24 cellular contexts compared by ENCODE assay signal in genomic region chr18:49112031-49112430, GRCh38.
"Had no signal": no experiment of that assay in that cellular context is flagged by ENCODE, and none has a peak within 500 bp of the region (broad histone marks: within the 10 kb centered on the region; RNA-seq: fewer than 3 reads in every experiment).

No MANE protein-coding gene starts in this region.

- H3K4me1 ChIP-seq: left ventricle myocardium inferior, lower lobe of right lung, neural progenitor cell, suprapubic skin, thyroid gland, upper lobe of left lung, uterus had no signal

- DNase-seq: effector CD4-positive, alpha-beta T cell; foreskin melanocyte; head of caudate nucleus; immature natural killer cell; left cardiac atrium; left ventricle myocardium inferior; lower lobe of right lung; midbrain; nucleus accumbens; ovary; right cardiac atrium; small intestine; stimulated activated CD4-positive, alpha-beta T cell treated with anti-CD3 and anti-CD28 coated beads, Interleukin-2, amount 100 ng/mL, for 48 hours; stimulated activated CD8-positive, alpha-beta memory T cell treated with anti-CD3 and anti-CD28 coated beads, Interleukin-4, amount 100 ng/mL, for 48 hours; stimulated activated naive CD8-positive, alpha-beta T cell treated with anti-CD3 and anti-CD28 coated beads, Interleukin-15, Interleukin-2, amounts not matched to agents 100 U/mL and 50 U/mL, for 24 hours; thyroid gland; upper lobe of left lung; uterus had no signal

- H3K4me2 ChIP-seq: hepatocyte, neural progenitor cell had no signal

- ATAC-seq: left cardiac atrium; lower lobe of right lung; natural killer cell treated with Interleukin-12 subunit alpha and Interleukin-12 subunit beta and Interleukin-15 and Interleukin-18, amount 100 ng/mL, for 72 hours; right cardiac atrium had no signal

- H3K27ac ChIP-seq: coronary artery, hepatocyte, left ventricle myocardium inferior, lower lobe of right lung, neural progenitor cell, ovary, suprapubic skin, thyroid gland, upper lobe of left lung, uterus had no signal

- H3K36me3 ChIP-seq: lower lobe of right lung, ovary, thyroid gland, uterus had no signal

- FAIRE-seq: kidney, small intestine had no signal

- H3K9me3 ChIP-seq: left ventricle myocardium inferior, lower lobe of right lung, ovary, suprapubic skin, thyroid gland, upper lobe of left lung, uterus had no signal

- H3K27me3 ChIP-seq: hepatocyte, neural progenitor cell, ovary, suprapubic skin, thyroid gland, upper lobe of left lung, uterus had no signal

- H3K9ac ChIP-seq: neural progenitor cell had no signal

- H3K79me2 ChIP-seq: hepatocyte had no signal

- H2AFZ ChIP-seq: hepatocyte, neural progenitor cell had no signal

- H3K4me3 ChIP-seq: coronary artery, hepatocyte, left ventricle myocardium inferior, lower lobe of right lung, neural progenitor cell, ovary, suprapubic skin, thyroid gland, upper lobe of left lung, uterus had no signal
